Comparison of ENCODE assay signal across 8 cellular contexts in genomic region chr18:12990977-12991838, GRCh38. TPM values are rescaled to one million over a fixed set of nuclear protein-coding genes. Genes with fewer than 3 reads are reported as not detected.
DNase-seq lines count a peak whose midpoint lies in the region; ATAC-seq and TF ChIP-seq lines count a peak whose summit lies in the region.

Gene CEP192 (plus strand): TSS chr18:12991362. CDS start chr18:12999425, 8,063 bp downstream.

- peak; percentile 98 for DNase-seq in EH (ENCODE audit: low read depth)
- DNase-seq in GM23338 (ENCODE audit: low spot score): peak; percentile 98
- DNase-seq in LHCN-M2 (ENCODE audit: low read depth): peak; percentile 98
- DNase-seq in RPMI8226: peak; percentile 99
- DNase-seq in activated T-helper 1 cell treated with anti-CD3 and anti-CD28 coated beads, Interleukin-2, amount 50 U/mL, for 16 hours (ENCODE audit: low read depth in 1 of 2, low spot score in 1 of 2): peak; percentile 91 to 94
- peak; percentile 98 for DNase-seq in fibroblast of gingiva (ENCODE audit: low read depth)
- DNase-seq in naive thymus-derived CD4-positive, alpha-beta T cell: peak; percentile 90 to 99 (median 97)
- DNase-seq in stimulated activated naive B cell treated with anti-CD40 and anti-IgM and Interleukin-4, amounts not matched to agents 10 μg/mL and 1 μg/mL and 100 μg/mL, for 72 hours: peak; percentile 98

- peaks cover 9% of the 10 kb centered on the region for H3K4me1 Mint-ChIP-seq in GM23338
- peaks cover 10 to 29% (median 20%) of the 10 kb centered on the region in 7 donors for H3K4me1 Mint-ChIP-seq in naive thymus-derived CD4-positive, alpha-beta T cell
- H3K4me1 Mint-ChIP-seq in stimulated activated naive B cell treated with anti-CD40 and anti-IgM and Interleukin-4, amounts not matched to agents 10 μg/mL and 1 μg/mL and 100 μg/mL, for 72 hours: peaks cover 13 to 31% of the 10 kb centered on the region in 2 donors

- no peaks in the 10 kb centered on the region for H3K27me3 ChIP-seq in GM23338 (ENCODE audit: insufficient read depth)
- no peaks in the 10 kb centered on the region for H3K27me3 ChIP-seq in naive thymus-derived CD4-positive, alpha-beta T cell (ENCODE audit: control insufficient read depth in 2 of 2, insufficient read depth in 2 of 2, low read length in 2 of 2)

- peaks cover 12% of the 10 kb centered on the region for H3K27me3 Mint-ChIP-seq in GM23338 (ENCODE audit: insufficient read depth, low read depth, poor library complexity)
- peaks cover 0 to 1% (median 0%) of the 10 kb centered on the region in 5 donors for H3K27me3 Mint-ChIP-seq in naive thymus-derived CD4-positive, alpha-beta T cell
- no peaks in the 10 kb centered on the region for H3K27me3 Mint-ChIP-seq in stimulated activated naive B cell treated with anti-CD40 and anti-IgM and Interleukin-4, amounts not matched to agents 10 μg/mL and 1 μg/mL and 100 μg/mL, for 72 hours

- H3K36me3 Mint-ChIP-seq in GM23338 (ENCODE audit: low read depth): peaks cover 4% of the 10 kb centered on the region; the same call in 2 of the 3 replicates
- H3K36me3 Mint-ChIP-seq in naive thymus-derived CD4-positive, alpha-beta T cell: peaks cover 0 to 10% (median 0%) of the 10 kb centered on the region in 5 donors
- H3K36me3 Mint-ChIP-seq in stimulated activated naive B cell treated with anti-CD40 and anti-IgM and Interleukin-4, amounts not matched to agents 10 μg/mL and 1 μg/mL and 100 μg/mL, for 72 hours: peaks cover 8 to 10% of the 10 kb centered on the region in 2 donors

- intact Hi-C loops in naive thymus-derived CD4-positive, alpha-beta T cell (cut with micrococcal nuclease): loop anchor here (1.0 to 10.0 kb wide), 15 partner anchors 9 to 1140 kb away; partner anchors contain the start of genes AFG3L2 (in 2 of the 2), FAM210A (in 2 of the 2), RNMT (in 2 of the 2) and CEP76 (in 1 of the 2)

- H3K4me3 Mint-ChIP-seq in GM23338: peak within 1 kb of the TSS; percentile 97
- peak within 1 kb of the TSS in 9 of 10 donors; percentile 90 to 99 (median 98) for H3K4me3 Mint-ChIP-seq in naive thymus-derived CD4-positive, alpha-beta T cell
- peak within 1 kb of the TSS; percentile 96 for H3K4me3 Mint-ChIP-seq in stimulated activated naive B cell treated with anti-CD40 and anti-IgM and Interleukin-4, amounts not matched to agents 10 μg/mL and 1 μg/mL and 100 μg/mL, for 72 hours

- H3K36me3 ChIP-seq in GM23338 (ENCODE audit: insufficient read depth): no peaks in the 10 kb centered on the region
- peaks cover 0 to 5% (median 0%) of the 10 kb centered on the region in 3 experiments for H3K36me3 ChIP-seq in naive thymus-derived CD4-positive, alpha-beta T cell (ENCODE audit: control insufficient read depth in 2 of 3, insufficient read depth in 3 of 3, low read length in 3 of 3)

- H2AFZ ChIP-seq in GM23338: peak within 1 kb of the TSS; percentile 86

- peaks cover 10% of the 10 kb centered on the region for H3K4me1 ChIP-seq in GM23338 (ENCODE audit: insufficient read depth)
- H3K4me1 ChIP-seq in naive thymus-derived CD4-positive, alpha-beta T cell (ENCODE audit: control insufficient read depth in 2 of 2, insufficient read depth in 2 of 2, low read length in 2 of 2): peaks cover 27 to 29% of the 10 kb centered on the region in 2 donors

- peak within 1 kb of the TSS; percentile 85 for H3K27ac ChIP-seq in GM23338 (ENCODE audit: low read depth)
- peak within 1 kb of the TSS; percentile 82 for H3K27ac ChIP-seq in naive thymus-derived CD4-positive, alpha-beta T cell (ENCODE audit: low read depth, low read length)

- TF ChIP-seq CTCF in GM23338 (conservative IDR thresholded peaks at IDR 0.05; ENCODE audit: low read depth in 2 of 2): no peak

- CTCF ChIA-PET in naive thymus-derived CD4-positive, alpha-beta T cell (lab: Charles Lee): no interaction called here

- peak within 1 kb of the TSS; percentile 81 for H3K4me2 ChIP-seq in GM23338

- H3K4me3 ChIP-seq in GM23338: peak within 1 kb of the TSS; percentile 79
- peak within 1 kb of the TSS; percentile 85 for H3K4me3 ChIP-seq in naive thymus-derived CD4-positive, alpha-beta T cell (ENCODE audit: low read length)

- peak within 1 kb of the TSS; percentile 97 for H3K27ac Mint-ChIP-seq in GM23338
- peak within 1 kb of the TSS; percentile 88 to 97 (median 93) for H3K27ac Mint-ChIP-seq in naive thymus-derived CD4-positive, alpha-beta T cell
- peak within 1 kb of the TSS; percentile 97 for H3K27ac Mint-ChIP-seq in stimulated activated naive B cell treated with anti-CD40 and anti-IgM and Interleukin-4, amounts not matched to agents 10 μg/mL and 1 μg/mL and 100 μg/mL, for 72 hours

- H3F3A ChIP-seq in GM23338 (replicated peaks; ENCODE audit: low read depth): no peaks in the 10 kb centered on the region; the same call in 1 of the 2 replicates

- POLR2A ChIA-PET in naive thymus-derived CD4-positive, alpha-beta T cell (lab: Charles Lee): interaction anchor here (0.6 to 1.5 kb wide), 11 partner anchors 9 to 614 kb away, joined by 3 to 15 read pairs (median 4); partner anchors contain the start of genes AFG3L2, PTPN2 and SEH1L

- H3K9me3 Mint-ChIP-seq in GM23338: no peaks in the 10 kb centered on the region; the same call in 2 of the 3 replicates
- peaks cover 0 to 7% (median 0%) of the 10 kb centered on the region in 11 donors for H3K9me3 Mint-ChIP-seq in naive thymus-derived CD4-positive, alpha-beta T cell
- no peaks in the 10 kb centered on the region for H3K9me3 Mint-ChIP-seq in stimulated activated naive B cell treated with anti-CD40 and anti-IgM and Interleukin-4, amounts not matched to agents 10 μg/mL and 1 μg/mL and 100 μg/mL, for 72 hours

- H4K20me1 ChIP-seq in GM23338 (replicated peaks; ENCODE audit: insufficient read depth): peaks cover 20% of the 10 kb centered on the region

- no peaks in the 10 kb centered on the region for H3K9me3 ChIP-seq in naive thymus-derived CD4-positive, alpha-beta T cell (ENCODE audit: control insufficient read depth in 2 of 3, low read length in 3 of 3)

- H3K9me2 ChIP-seq in GM23338 (ENCODE audit: insufficient read depth): no peaks in the 10 kb centered on the region

- peaks cover 48% of the 10 kb centered on the region for H3K79me2 ChIP-seq in GM23338 (replicated peaks; ENCODE audit: insufficient read depth)

- peak; percentile 90 for ATAC-seq in GM23338
- peak; percentile 99 for ATAC-seq in naive thymus-derived CD4-positive, alpha-beta T cell
- peak; percentile 89 to 93 for ATAC-seq in stimulated activated naive B cell treated with anti-CD40 and anti-IgM and Interleukin-4, amounts not matched to agents 10 μg/mL and 1 μg/mL and 100 μg/mL, for 72 hours (replicated peaks)

TF ChIP-seq in GM23338, 12 proteins besides CTCF, POLR2A, EP300 and RAD21 (continues in another document):
- TF ChIP-seq, protein P1, sequence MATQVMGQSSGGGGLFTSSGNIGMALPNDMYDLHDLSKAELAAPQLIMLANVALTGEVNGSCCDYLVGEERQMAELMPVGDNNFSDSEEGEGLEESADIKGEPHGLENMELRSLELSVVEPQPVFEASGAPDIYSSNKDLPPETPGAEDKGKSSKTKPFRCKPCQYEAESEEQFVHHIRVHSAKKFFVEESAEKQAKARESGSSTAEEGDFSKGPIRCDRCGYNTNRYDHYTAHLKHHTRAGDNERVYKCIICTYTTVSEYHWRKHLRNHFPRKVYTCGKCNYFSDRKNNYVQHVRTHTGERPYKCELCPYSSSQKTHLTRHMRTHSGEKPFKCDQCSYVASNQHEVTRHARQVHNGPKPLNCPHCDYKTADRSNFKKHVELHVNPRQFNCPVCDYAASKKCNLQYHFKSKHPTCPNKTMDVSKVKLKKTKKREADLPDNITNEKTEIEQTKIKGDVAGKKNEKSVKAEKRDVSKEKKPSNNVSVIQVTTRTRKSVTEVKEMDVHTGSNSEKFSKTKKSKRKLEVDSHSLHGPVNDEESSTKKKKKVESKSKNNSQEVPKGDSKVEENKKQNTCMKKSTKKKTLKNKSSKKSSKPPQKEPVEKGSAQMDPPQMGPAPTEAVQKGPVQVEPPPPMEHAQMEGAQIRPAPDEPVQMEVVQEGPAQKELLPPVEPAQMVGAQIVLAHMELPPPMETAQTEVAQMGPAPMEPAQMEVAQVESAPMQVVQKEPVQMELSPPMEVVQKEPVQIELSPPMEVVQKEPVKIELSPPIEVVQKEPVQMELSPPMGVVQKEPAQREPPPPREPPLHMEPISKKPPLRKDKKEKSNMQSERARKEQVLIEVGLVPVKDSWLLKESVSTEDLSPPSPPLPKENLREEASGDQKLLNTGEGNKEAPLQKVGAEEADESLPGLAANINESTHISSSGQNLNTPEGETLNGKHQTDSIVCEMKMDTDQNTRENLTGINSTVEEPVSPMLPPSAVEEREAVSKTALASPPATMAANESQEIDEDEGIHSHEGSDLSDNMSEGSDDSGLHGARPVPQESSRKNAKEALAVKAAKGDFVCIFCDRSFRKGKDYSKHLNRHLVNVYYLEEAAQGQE (IDR thresholded peaks at IDR 0.05; ENCODE audit: unreplicated experiment): no peak
- no peak for TF ChIP-seq ZNF114 (CRISPR knock-in tag; IDR thresholded peaks at IDR 0.05)
- peak; percentile 99 for TF ChIP-seq POLR2AphosphoS5 (IDR thresholded peaks at IDR 0.05; ENCODE audit: low read depth)

RNA-seq across cellular contexts. Expression of gene CEP192, which starts in this region (rescaled TPM):
- total RNA-seq in GM23338 (2014; rRNA removed; shearing (Covaris generic)): 23.3 and 30.6 TPM in 2 replicates
- 15.2 and 19.9 TPM in 2 replicates for polyA plus RNA-seq in GM23338 (2016; fragmentation: Nextera tagmentation; extraction: Ambion mirVana)
- 25.1 and 30.8 TPM in 2 replicates for total RNA-seq in LHCN-M2 (2014; rRNA removed)
- polyA plus RNA-seq in LHCN-M2 (2012): 4.6 TPM
- 10 to 100 TPM; 30.9 to 45.0 (median 39.7) TPM for total RNA-seq in naive thymus-derived CD4-positive, alpha-beta T cell
- polyA plus RNA-seq in naive thymus-derived CD4-positive, alpha-beta T cell: 1 to 10 TPM; 5.6 to 9.1 TPM

Comparison
In these comparisons a context has a peak if more than half of its experiments do, and no peak if none do; other contexts are left out.
1. Peak in every context shown above with its lines: DNase-seq, ATAC-seq, H3K4me3 ChIP-seq and H3K27ac ChIP-seq.